ENCODE assay signal across 8 cellular contexts in the genomic region with DNA sequence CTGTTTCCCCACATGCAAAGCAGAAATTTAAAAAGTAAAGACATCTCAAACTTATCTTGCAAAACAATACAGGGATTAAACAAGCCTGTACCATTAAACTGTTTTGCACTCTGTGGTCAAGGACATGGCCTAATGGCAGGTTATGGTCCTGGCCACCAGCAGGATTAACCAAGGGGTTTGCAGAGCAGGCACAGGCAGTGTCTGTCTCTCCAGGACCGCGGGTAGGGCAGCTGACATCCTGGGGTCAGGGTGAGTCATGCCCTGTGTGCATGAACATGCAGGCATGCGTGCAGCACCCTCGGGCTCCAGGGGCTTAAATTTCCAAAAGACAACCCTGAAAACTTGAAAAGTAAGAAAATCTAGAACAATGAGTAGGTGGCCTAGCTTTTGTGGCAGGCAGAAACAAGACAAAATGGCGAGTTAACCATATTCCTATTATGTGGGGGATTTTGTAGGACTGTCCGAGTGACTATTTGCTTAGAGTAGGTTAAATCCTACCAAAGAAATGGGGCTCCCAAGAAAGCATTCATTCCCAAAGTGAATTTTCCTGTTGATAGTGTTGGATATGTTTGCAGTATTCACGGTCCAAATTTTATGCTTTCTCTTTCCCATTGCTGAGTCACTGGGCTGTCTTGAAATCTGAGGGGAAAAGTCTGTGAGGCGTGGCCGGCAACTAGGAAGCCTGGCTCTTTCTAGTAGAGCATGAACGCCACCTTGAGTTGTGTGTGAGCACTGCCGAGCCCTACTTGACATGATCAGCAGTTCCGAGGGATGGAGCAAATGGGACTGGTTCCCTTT.
DNase-seq lines count a peak whose midpoint lies in the region; ATAC-seq and TF ChIP-seq lines count a peak whose summit lies in the region.

No MANE protein-coding gene starts in this region.

- H3K4me1 ChIP-seq in HUES6 (ENCODE audit: control insufficient read depth, insufficient read depth, low read length) (peaks cover 14% of the 10 kb centered on the region), testis (peaks cover 8% of the 10 kb centered on the region)

- H3K4me3 Mint-ChIP-seq in nephron progenitor cell = peak overlapping the region; percentile 82

- peaks cover 15% of the 10 kb centered on the region for H3K4me1 Mint-ChIP-seq in nephron progenitor cell

- peaks cover 3% of the 10 kb centered on the region for H3K27me3 Mint-ChIP-seq in nephron progenitor cell (ENCODE audit: low read depth, poor library complexity)

- no peaks in the 10 kb centered on the region for H3K36me3 ChIP-seq in HUES6 (ENCODE audit: control insufficient read depth, insufficient read depth, low read length)
- H3K36me3 ChIP-seq in testis (ENCODE audit: low read depth, missing control alignments) = no peaks in the 10 kb centered on the region

- peak; percentile 91 for ATAC-seq in GM21528 (IDR thresholded peaks at IDR 0.05; ENCODE audit: low FRiP score, unreplicated experiment)

- peaks cover 10% of the 10 kb centered on the region for H3K9me3 Mint-ChIP-seq in nephron progenitor cell

- TF ChIP-seq POLR2A in testis (IDR thresholded peaks at IDR 0.05) = no peak

- intact Hi-C loops in testis (cut with DNase I; ENCODE audit: low total_unique reads) = no loop called here

- TF ChIP-seq CTCF in foreskin fibroblast (IDR thresholded peaks at IDR 0.05; ENCODE audit: low read depth, low read length) (peak; percentile 97), nephron progenitor cell (IDR thresholded peaks at IDR 0.05) (peak; percentile 84), testis (IDR thresholded peaks at IDR 0.05) (peak; percentile 79 to 92 (median 90))

- peak overlapping the region; percentile 40 for H3K4me3 ChIP-seq in HUES6 (ENCODE audit: low read depth, low read length)
- peak overlapping the region; percentile 43 to 55 for H3K4me3 ChIP-seq in foreskin fibroblast (ENCODE audit: low read depth in 1 of 2, low read length in 2 of 2)
- H3K4me3 ChIP-seq in testis = peak overlapping the region in 1 of 2 donors; percentile 46

- H3K9me3 ChIP-seq in HUES6 (ENCODE audit: control insufficient read depth, insufficient read depth, low read depth, low read length) (peaks cover 21% of the 10 kb centered on the region), testis (no peaks in the 10 kb centered on the region)

- H3K36me3 Mint-ChIP-seq in nephron progenitor cell (ENCODE audit: low read depth) = no peaks in the 10 kb centered on the region

- H3K27me3 ChIP-seq in HUES6 (ENCODE audit: control insufficient read depth, insufficient read depth, low read length) = no peaks in the 10 kb centered on the region
- no peaks in the 10 kb centered on the region for H3K27me3 ChIP-seq in testis

- 3 to 12% methylated on average over 12 of the region's 12 CpGs for WGBS in testis, 2 donors

- DNase-seq in DMS53 treated with DMSO at 0.1 percent for 48 hours (lab: John Stamatoyannopoulos, UW; ENCODE audit: unreplicated experiment) = peak; percentile 85
- peak; percentile 78 to 90 for DNase-seq in NOMO-1 (lab: John Stamatoyannopoulos, UW; ENCODE audit: unreplicated experiment in 2 of 2)
- DNase-seq in activated T-cell treated with anti-CD3 and anti-CD28 coated beads, Interleukin-2, amount 50 U/mL, for 48 hours = peak; percentile 71 to 72
- peak; percentile 88 to 96 for DNase-seq in foreskin fibroblast
- DNase-seq in nephron progenitor cell = peak; percentile 77
- DNase-seq in testis = peak; percentile 96

- H3K9ac ChIP-seq in HUES6 (ENCODE audit: low read length) = peak overlapping the region; percentile 82

- H3K27ac Mint-ChIP-seq in nephron progenitor cell = peak overlapping the region; percentile 86

- peak overlapping the region; percentile 95 for H3K27ac ChIP-seq in HUES6 (ENCODE audit: low read depth, low read length)
- peak overlapping the region; percentile 34 to 44 for H3K27ac ChIP-seq in testis
